ENCODE assay signal across 1 cellular context in the genomic region with DNA sequence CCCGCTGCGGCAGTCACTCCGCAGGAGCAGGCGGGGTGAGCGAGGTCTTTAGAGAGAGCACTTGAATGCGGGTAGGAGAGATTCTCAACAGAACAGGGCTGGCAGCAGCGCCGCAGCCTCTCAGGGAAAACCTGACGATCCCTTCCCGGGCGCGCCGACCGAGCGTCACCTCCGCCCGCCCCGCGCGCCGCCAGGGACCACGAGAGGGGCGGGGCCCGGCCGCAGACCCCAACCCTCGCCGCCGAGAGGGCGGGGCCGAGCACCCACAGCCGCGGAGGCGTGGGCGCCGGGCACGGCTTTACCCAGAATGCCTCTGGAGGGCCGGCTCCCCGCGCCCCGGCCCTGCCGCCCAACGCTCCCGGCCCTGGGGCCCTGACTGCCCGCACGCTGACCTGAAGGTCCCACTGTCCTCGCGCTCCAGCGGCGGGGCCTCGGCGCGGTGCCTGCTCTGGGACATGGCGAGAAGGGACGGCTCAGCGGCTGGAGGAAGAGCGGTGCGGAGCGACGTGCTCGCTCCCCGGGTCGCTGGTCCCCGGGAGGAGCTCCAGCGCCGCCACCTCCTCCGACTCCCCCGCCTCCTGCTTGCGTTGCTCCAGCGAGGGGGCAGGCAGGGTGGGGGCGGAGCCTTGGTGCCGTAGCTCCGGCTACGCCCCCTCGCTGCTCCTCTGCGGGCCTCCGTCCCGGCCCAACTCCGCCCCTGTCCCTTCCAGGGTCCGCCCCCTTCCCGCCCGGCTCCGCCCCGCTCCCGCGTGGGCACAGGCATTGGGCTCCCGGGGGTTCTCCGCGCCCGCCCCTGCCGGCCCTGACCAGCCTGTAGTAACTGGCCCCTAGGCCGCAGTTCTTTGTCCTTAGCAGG.
TF ChIP-seq lines count a peak whose summit lies in the region.

A gene with protein sequence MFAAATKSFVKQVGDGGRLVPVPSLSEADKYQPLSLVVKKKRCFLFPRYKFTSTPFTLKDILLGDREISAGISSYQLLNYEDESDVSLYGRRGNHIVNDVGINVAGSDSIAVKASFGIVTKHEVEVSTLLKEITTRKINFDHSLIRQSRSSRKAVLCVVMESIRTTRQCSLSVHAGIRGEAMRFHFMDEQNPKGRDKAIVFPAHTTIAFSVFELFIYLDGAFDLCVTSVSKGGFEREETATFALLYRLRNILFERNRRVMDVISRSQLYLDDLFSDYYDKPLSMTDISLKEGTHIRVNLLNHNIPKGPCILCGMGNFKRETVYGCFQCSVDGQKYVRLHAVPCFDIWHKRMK (plus strand): TSS at position 805 of the 856 bp plus-strand sequence. CDS start 2,032 bp downstream, outside the sequence.
Gene PRKRA, minus strand, starts transcription at position 602 of the 856 bp plus-strand sequence. Its CDS starts 145 bp downstream, at position 457.

TF ChIP-seq in A549, 52 proteins besides CTCF, POLR2A, EP300 and RAD21 (continued from another document):
- TF ChIP-seq PBX3 (IDR thresholded peaks at IDR 0.05) (0 out of 2 replicates have a peak, but pooled peaks have one; percentile 21), POLR2AphosphoS2 (conservative IDR thresholded peaks at IDR 0.05; ENCODE audit: low read length) (no peak; the same call in 1 of the 2 replicates)
- TF ChIP-seq, protein P1, sequence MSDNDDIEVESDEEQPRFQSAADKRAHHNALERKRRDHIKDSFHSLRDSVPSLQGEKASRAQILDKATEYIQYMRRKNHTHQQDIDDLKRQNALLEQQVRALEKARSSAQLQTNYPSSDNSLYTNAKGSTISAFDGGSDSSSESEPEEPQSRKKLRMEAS (IDR thresholded peaks at IDR 0.05), result peak; percentile 73
- TF ChIP-seq, protein P2, sequence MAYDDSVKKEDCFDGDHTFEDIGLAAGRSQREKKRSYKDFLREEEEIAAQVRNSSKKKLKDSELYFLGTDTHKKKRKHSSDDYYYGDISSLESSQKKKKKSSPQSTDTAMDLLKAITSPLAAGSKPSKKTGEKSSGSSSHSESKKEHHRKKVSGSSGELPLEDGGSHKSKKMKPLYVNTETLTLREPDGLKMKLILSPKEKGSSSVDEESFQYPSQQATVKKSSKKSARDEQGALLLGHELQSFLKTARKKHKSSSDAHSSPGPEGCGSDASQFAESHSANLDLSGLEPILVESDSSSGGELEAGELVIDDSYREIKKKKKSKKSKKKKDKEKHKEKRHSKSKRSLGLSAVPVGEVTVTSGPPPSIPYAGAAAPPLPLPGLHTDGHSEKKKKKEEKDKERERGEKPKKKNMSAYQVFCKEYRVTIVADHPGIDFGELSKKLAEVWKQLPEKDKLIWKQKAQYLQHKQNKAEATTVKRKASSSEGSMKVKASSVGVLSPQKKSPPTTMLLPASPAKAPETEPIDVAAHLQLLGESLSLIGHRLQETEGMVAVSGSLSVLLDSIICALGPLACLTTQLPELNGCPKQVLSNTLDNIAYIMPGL (CRISPR knock-in tag; IDR thresholded peaks at IDR 0.05; ENCODE audit: borderline replicate concordance), result no peak
